ENCODE assay signal across 9 cellular contexts in genomic region chr9:93950619-93951601, GRCh38. TPM values are rescaled to one million over a fixed set of nuclear protein-coding genes. Genes with fewer than 3 reads are reported as not detected.
A peak's percentile ranks its signal among the peaks of the same experiment; 100 is the strongest.
DNase-seq lines count a peak whose midpoint lies in the region; ATAC-seq, FAIRE-seq and TF ChIP-seq lines count a peak whose summit lies in the region.
"Had no signal": no experiment of that assay in that cellular context is flagged by ENCODE, and none has a peak within 500 bp of the region (broad histone marks: within the 10 kb centered on the region; RNA-seq: fewer than 3 reads in every experiment).

No MANE protein-coding gene starts in this region.

- peak overlapping the region; percentile 85 for H2AFZ ChIP-seq in IMR-90 (replicated peaks; ENCODE audit: low read length, poor library complexity)

- H4K20me1 ChIP-seq in IMR-90 (ENCODE audit: insufficient read depth, low read length), result no peaks in the 10 kb centered on the region

- 0% methylated on average over 6 of the region's 47 CpGs; no CpG with 5 or more reads in 1 of the 2 experiments for WGBS in IMR-90 (ENCODE audit: extremely low coverage in 2 of 2, insufficient read length in 1 of 2), 2 experiments
- WGBS in endodermal cell (ENCODE audit: insufficient coverage in 1 of 2, insufficient read length in 1 of 2), 2 experiments, result 1 to 3% methylated on average over 22 to 47 of the region's 47 CpGs

- no peak overlapping the region for H2AK9ac ChIP-seq in IMR-90 (replicated peaks; ENCODE audit: low read depth, low read length, poor library complexity)

- H3K4me1 ChIP-seq in IMR-90 (ENCODE audit: control insufficient read depth, insufficient read depth, low read length) (peaks cover 2% of the 10 kb centered on the region; the same call in 1 of the 2 replicates), endodermal cell (ENCODE audit: control insufficient read depth, insufficient read depth, low read length) (peaks cover 8% of the 10 kb centered on the region)

- H3K9ac ChIP-seq in IMR-90 (ENCODE audit: low read depth, low read length) (0 out of 2 replicates have a peak overlapping the region, but pooled peaks have one; percentile 54), endodermal cell (ENCODE audit: extremely low read depth, low read length, poor library complexity, severe bottlenecking) (no peak overlapping the region)

- ATAC-seq in IMR-90 (ENCODE audit: low read depth) (peak; percentile 51), naive B cell (ENCODE audit: low read depth in 2 of 2) (no peak)

- peaks cover 94% of the 10 kb centered on the region for H3K27me3 Mint-ChIP-seq in endodermal cell (ENCODE audit: insufficient read depth)
- H3K27me3 Mint-ChIP-seq in naive B cell, result peaks cover 53 to 89% (median 89%) of the 10 kb centered on the region in 3 donors

- DNase-seq in AG04450 (ENCODE audit: low read depth, low spot score) (no peak), IMR-90 (no peak), endodermal cell (peak; percentile 88), naive B cell (no peak), H54 (ENCODE audit: insufficient read length, low spot score) (no peak), GDM1 (lab: John Stamatoyannopoulos, UW) (no peak), NCI-H2107 treated with DMSO at 0.1 percent for 48 hours (lab: John Stamatoyannopoulos, UW; ENCODE audit: unreplicated experiment) (no peak), C1 segment of cervical spinal cord (lab: John Stamatoyannopoulos, UW) (no peak)

- H3K4me3 ChIP-seq in AG04450 (ENCODE audit: low read depth, low read length), result peak overlapping the region; percentile 55
- H3K4me3 ChIP-seq in IMR-90 (ENCODE audit: insufficient read depth, low read depth, low read length), result peak overlapping the region; percentile 51
- H3K4me3 ChIP-seq in endodermal cell (ENCODE audit: low read length), result peak overlapping the region; percentile 60

- no peaks in the 10 kb centered on the region for H3K36me3 Mint-ChIP-seq in endodermal cell (ENCODE audit: low read depth)
- peaks cover 0 to 24% of the 10 kb centered on the region in 2 donors for H3K36me3 Mint-ChIP-seq in naive B cell

- peaks cover 3% of the 10 kb centered on the region for H3K9me3 Mint-ChIP-seq in endodermal cell
- H3K9me3 Mint-ChIP-seq in naive B cell, result peaks cover 1 to 10% (median 5%) of the 10 kb centered on the region in 7 donors

- no peak overlapping the region; the same call in 1 of the 2 replicates for H3K23ac ChIP-seq in IMR-90 (ENCODE audit: low read depth, low read length)

- no peak overlapping the region for H2AK5ac ChIP-seq in IMR-90 (ENCODE audit: low read depth, low read length)

- H3K9me1 ChIP-seq in IMR-90 (ENCODE audit: insufficient read depth, low read length), result no peaks in the 10 kb centered on the region

- in situ Hi-C loops in IMR-90 (cut with MboI; ENCODE audit: low sequenced_read_pairs), result loop anchor here (25.0 kb wide), 2 partner anchors 539 to 789 kb away; no protein-coding TSS in a partner anchor

- no peak overlapping the region for H4K91ac ChIP-seq in IMR-90 (ENCODE audit: insufficient read depth, low read depth, low read length)

- no peak for FAIRE-seq in H54 (lab: Jason Lieb, UNC)
- FAIRE-seq: GM18507 had no signal

- H3K4me1 Mint-ChIP-seq in endodermal cell (peaks cover 30% of the 10 kb centered on the region), naive B cell (peaks cover 47 to 58% (median 52%) of the 10 kb centered on the region in 3 donors)

- no peak overlapping the region for H3K14ac ChIP-seq in IMR-90 (replicated peaks; ENCODE audit: low read depth, low read length)

- no peak overlapping the region for H2BK5ac ChIP-seq in IMR-90 (ENCODE audit: low read depth, low read length, poor library complexity, severe bottlenecking)

- H2BK120ac ChIP-seq in IMR-90 (ENCODE audit: low read depth, low read length), result no peak overlapping the region

- no peak overlapping the region for H4K8ac ChIP-seq in IMR-90 (ENCODE audit: low read depth in 2 of 2, low read length in 2 of 2)

- intact Hi-C loops in IMR-90 (cut with micrococcal nuclease), result no loop called here

- BruUV-seq in IMR-90 (replicated peaks; lab: Mats Ljungman, UMichigan), result no TSS peak

- H3K4me2 ChIP-seq in IMR-90 (ENCODE audit: low read depth, low read length), result peak overlapping the region; percentile 66

- no peak overlapping the region for H3K27ac Mint-ChIP-seq in endodermal cell
- H3K27ac Mint-ChIP-seq in naive B cell, result peak overlapping the region in 2 of 6 donors; percentile 14 to 32

- no peak overlapping the region for H4K5ac ChIP-seq in IMR-90 (ENCODE audit: low read depth, low read length)

- TF ChIP-seq POLR2A in IMR-90 (IDR thresholded peaks at IDR 0.05; ENCODE audit: low read depth, low read length), result no peak
- no peak for TF ChIP-seq POLR2A in H54 (IDR thresholded peaks at IDR 0.05; ENCODE audit: low read depth, low read length)

- no peak overlapping the region for H2BK20ac ChIP-seq in IMR-90 (ENCODE audit: low read depth, low read length)

- no peak overlapping the region for H3K4ac ChIP-seq in IMR-90 (ENCODE audit: low read depth, low read length)

- no peaks in the 10 kb centered on the region for H3K36me3 ChIP-seq in IMR-90 (ENCODE audit: control insufficient read depth, insufficient read depth, low read length)
- H3K36me3 ChIP-seq in endodermal cell (ENCODE audit: control insufficient read depth, insufficient read depth, low read length), result no peaks in the 10 kb centered on the region

- H3K27me3 ChIP-seq in AG04450 (ENCODE audit: control insufficient read depth, insufficient read depth, low read length) (peaks cover 91% of the 10 kb centered on the region), IMR-90 (ENCODE audit: control insufficient read depth, insufficient read depth, low read length) (peaks cover 93% of the 10 kb centered on the region), endodermal cell (ENCODE audit: control insufficient read depth, insufficient read depth, low read length, poor library complexity, severe bottlenecking) (peaks cover 97% of the 10 kb centered on the region)

- dilution Hi-C loops in IMR-90 (cut with HindIII; ENCODE audit: low sequenced_read_pairs, unreplicated experiment), result no loop called here

- no peak for TF ChIP-seq RAD21 in IMR-90 (IDR thresholded peaks at IDR 0.05; ENCODE audit: low read length)

- H3K79me1 ChIP-seq in IMR-90 (ENCODE audit: low read depth in 1 of 2, low read length in 2 of 2), result no peaks in the 10 kb centered on the region

- H3K9me3 ChIP-seq in AG04450 (ENCODE audit: control insufficient read depth, insufficient read depth, low read length) (peaks cover 21% of the 10 kb centered on the region), IMR-90 (ENCODE audit: control insufficient read depth, insufficient read depth, low read length) (peaks cover 12% of the 10 kb centered on the region), endodermal cell (ENCODE audit: control insufficient read depth, low read length) (peaks cover 5% of the 10 kb centered on the region)

- TF ChIP-seq CTCF in AG04450 (IDR thresholded peaks at IDR 0.05; ENCODE audit: low read depth, low read length) (no peak), IMR-90 (conservative IDR thresholded peaks at IDR 0.05; ENCODE audit: low read depth, low read length) (no peak), endodermal cell (conservative IDR thresholded peaks at IDR 0.05) (no peak)

- no peak overlapping the region for H3K56ac ChIP-seq in IMR-90 (ENCODE audit: extremely low read depth, insufficient read depth, low read length)

- no peak overlapping the region for H3K18ac ChIP-seq in IMR-90 (ENCODE audit: low read depth, low read length)

- H3K4me3 Mint-ChIP-seq in endodermal cell, result peak overlapping the region; percentile 53
- peak overlapping the region; percentile 66 to 84 (median 80) for H3K4me3 Mint-ChIP-seq in naive B cell

- CTCF ChIA-PET in AG04450 (lab: Charles Lee) (interaction anchor here (1.0 kb wide), 1 partner anchor 269 kb away, joined by 4 read pairs; no protein-coding TSS in a partner anchor), IMR-90 (lab: Yijun Ruan, JAX) (no interaction called here)

- H3K27ac ChIP-seq in AG04450 (ENCODE audit: low read depth, low read length), result no peak overlapping the region
- H3K27ac ChIP-seq in IMR-90 (ENCODE audit: insufficient read depth, low read length), result no peak overlapping the region
- H3K27ac ChIP-seq in endodermal cell (ENCODE audit: low read depth, low read length), result no peak overlapping the region

- POLR2A ChIA-PET in AG04450 (lab: Yijun Ruan, JAX) (no interaction called here), IMR-90 (lab: Charles Lee; ENCODE audit: unreplicated experiment) (no interaction called here)

- no peak overlapping the region for H2BK15ac ChIP-seq in IMR-90 (ENCODE audit: low read depth, low read length)

TF ChIP-seq in IMR-90, 13 proteins besides CTCF, POLR2A, EP300 and RAD21 (continues in another document):
- TF ChIP-seq CHD1 (IDR thresholded peaks at IDR 0.05; ENCODE audit: low read depth, low read length) (no peak), FOS (IDR thresholded peaks at IDR 0.05; ENCODE audit: low read depth, low read length) (no peak), MAZ (IDR thresholded peaks at IDR 0.05; ENCODE audit: borderline replicate concordance, low read depth, low read length) (no peak), RCOR1 (IDR thresholded peaks at IDR 0.05; ENCODE audit: insufficient replicate concordance, low read length) (no peak), NFE2L2 (IDR thresholded peaks at IDR 0.05; ENCODE audit: low read depth, low read length) (no peak), USF2 (IDR thresholded peaks at IDR 0.05; ENCODE audit: low read depth, low read length) (no peak), MAFK (IDR thresholded peaks at IDR 0.05; ENCODE audit: low read depth, low read length) (no peak), RFX5 (IDR thresholded peaks at IDR 0.05; ENCODE audit: low read depth, low read length) (no peak), MXI1 (IDR thresholded peaks at IDR 0.05; ENCODE audit: borderline replicate concordance, low read depth, low read length) (no peak), BHLHE40 (IDR thresholded peaks at IDR 0.05; ENCODE audit: low read depth, low read length) (no peak), SMC3 (IDR thresholded peaks at IDR 0.05; ENCODE audit: low read depth, low read length) (no peak)

RNA-seq across cellular contexts. Expression of gene BARX1, which starts 4.2 kb away (rescaled TPM):
- polyA plus RNA-seq in AG04450 (2011; rRNA removed), result not detected in 2 replicates
- not detected in 2 replicates for polyA minus RNA-seq in AG04450 (2011; rRNA and poly(A)+ RNA removed)
- total RNA-seq in IMR-90 (2012; rRNA removed), result not detected in 2 replicates
- polyA plus RNA-seq in IMR-90 (2012; rRNA removed), result not detected in 2 replicates
- 0.03 TPM in 1 of 2 replicates, not detected in the other for polyA plus RNA-seq in IMR-90 (2012; cell fraction: cytosol; rRNA removed)
- polyA plus RNA-seq in IMR-90 (2012; cell fraction: nucleus; rRNA removed; ENCODE audit: low replicate concordance), result not detected in 2 replicates
- total RNA-seq in endodermal cell, result under 1 TPM in 1 of 2 donors, not detected in 1; 0.35 TPM
- polyA plus RNA-seq in endodermal cell (2013, experiment 1 of 2), result 2.9 TPM
- polyA plus RNA-seq in endodermal cell (2013, experiment 2 of 2), result 2.2 TPM
- polyA plus RNA-seq in naive B cell (ENCODE audit: low read depth in 6 of 6), result not detected
